16 cellular contexts compared by ENCODE assay signal in genomic region chr5:159850192-159850573, GRCh38.
DNase-seq lines count a peak whose midpoint lies in the region; ATAC-seq and TF ChIP-seq lines count a peak whose summit lies in the region.
"Had no signal": no experiment of that assay in that cellular context is flagged by ENCODE, and none has a peak within 500 bp of the region (broad histone marks: within the 10 kb centered on the region; RNA-seq: fewer than 3 reads in every experiment).

No MANE protein-coding gene starts in this region.

- no peaks in the 10 kb centered on the region for H4K20me1 ChIP-seq in PC-9 (ENCODE audit: insufficient read depth)
- H4K20me1 ChIP-seq in fibroblast of lung (ENCODE audit: control insufficient read depth, extremely low read depth, insufficient read depth, low read length), result no peaks in the 10 kb centered on the region

- in situ Hi-C loops in gastrocnemius medialis (cut with MboI; ENCODE audit: low sequenced_read_pairs in 4 of 4), result no loop called here

- H3K4me3 ChIP-seq in PC-9 (no peak overlapping the region; the same call in 1 of the 2 replicates), fibroblast of lung (replicated peaks in 1 of 4; ENCODE audit: control extremely low read depth in 1 of 4, insufficient read depth in 1 of 4, low read depth in 3 of 4, low read length in 4 of 4) (no peak overlapping the region), gastrocnemius medialis (no peak overlapping the region)
- H3K4me3 ChIP-seq: coronary artery, right atrium auricular region, upper lobe of left lung had no signal

- intact Hi-C loops in PC-9 (cut with micrococcal nuclease; ENCODE audit: unreplicated experiment) (loop anchor here (1.0 to 2.0 kb wide), 2 partner anchors 24 to 63 kb away; no protein-coding TSS in a partner anchor), gastrocnemius medialis (cut with DNase I; ENCODE audit: low total_unique reads) (no loop called here)

- H3K4me2 ChIP-seq in PC-9, result peak overlapping the region; percentile 72
- H3K4me2 ChIP-seq in fibroblast of lung (ENCODE audit: extremely low read depth, insufficient read depth, low read length), result no peak overlapping the region
- H3K4me2 ChIP-seq: KMS-11 had no signal

- H3K9ac ChIP-seq in fibroblast of lung (ENCODE audit: insufficient read depth, low read length), result no peak overlapping the region
- H3K9ac ChIP-seq: KMS-11 had no signal

- peak; percentile 85 for DNase-seq in EL
- DNase-seq in PC-9, result peak; percentile 45 to 95
- peak; percentile 37 to 84 for DNase-seq in fibroblast of lung (ENCODE audit: low read depth in 2 of 2)
- DNase-seq in gastrocnemius medialis, result peak; percentile 77 to 87
- no peak for DNase-seq in NCI-H510A (lab: John Stamatoyannopoulos, UW)
- DNase-seq in NCI-H1694 (lab: John Stamatoyannopoulos, UW), result no peak
- DNase-seq in activated CD8-positive, alpha-beta memory T cell treated with anti-CD3 and anti-CD28 coated beads for 24 hours, result no peak
- DNase-seq: activated CD4-positive, alpha-beta T cell treated with anti-CD3 and anti-CD28 coated beads for 48 hours; activated gamma-delta T cell; DND-41; Right ventricle myocardium superior; upper lobe of left lung had no signal

- peak overlapping the region; percentile 95 for H3K27ac ChIP-seq in PC-9
- H3K27ac ChIP-seq in fibroblast of lung (ENCODE audit: insufficient read depth, low read length), result no peak overlapping the region
- H3K27ac ChIP-seq in gastrocnemius medialis, result peak overlapping the region; percentile 62 to 91 (median 82)
- H3K27ac ChIP-seq: coronary artery, KMS-11, right atrium auricular region, upper lobe of left lung had no signal

- H2AFZ ChIP-seq in PC-9 (no peak overlapping the region), fibroblast of lung (ENCODE audit: low read length) (no peak overlapping the region)

- no peaks in the 10 kb centered on the region for H3K79me2 ChIP-seq in PC-9 (ENCODE audit: low read depth)
- no peaks in the 10 kb centered on the region for H3K79me2 ChIP-seq in fibroblast of lung (ENCODE audit: control insufficient read depth, insufficient read depth, low read length)

- POLR2A ChIA-PET in PC-9 (lab: Charles Lee; ENCODE audit: unreplicated experiment), result no interaction called here

- H3K9me3 ChIP-seq in PC-9 (ENCODE audit: insufficient read depth, low read depth) (no peaks in the 10 kb centered on the region), fibroblast of lung (ENCODE audit: control insufficient read depth, insufficient read depth, low read depth, low read length) (no peaks in the 10 kb centered on the region), gastrocnemius medialis (no peaks in the 10 kb centered on the region)
- H3K9me3 ChIP-seq: right atrium auricular region, upper lobe of left lung had no signal

- H3K27me3 ChIP-seq in PC-9 (ENCODE audit: insufficient read depth, low read depth) (no peaks in the 10 kb centered on the region), fibroblast of lung (ENCODE audit: control insufficient read depth, insufficient read depth, low read length) (no peaks in the 10 kb centered on the region), gastrocnemius medialis (no peaks in the 10 kb centered on the region)
- H3K27me3 ChIP-seq: right atrium auricular region, upper lobe of left lung had no signal

- CTCF ChIA-PET in PC-9 (lab: Charles Lee), result interaction anchor here (0.9 to 1.5 kb wide), 2 partner anchors 137 to 405 kb away, joined by 3 read pairs; no protein-coding TSS in a partner anchor

- BruUV-seq in PC-9 (replicated peaks; lab: Mats Ljungman, UMichigan), result no TSS peak

- H3K9me2 ChIP-seq in PC-9 (ENCODE audit: insufficient read depth), result no peaks in the 10 kb centered on the region

- no peak for TF ChIP-seq POLR2A in gastrocnemius medialis (IDR thresholded peaks at IDR 0.05)

- no peak for TF ChIP-seq CTCF in PC-9 (conservative IDR thresholded peaks at IDR 0.05)
- no peak for TF ChIP-seq CTCF in fibroblast of lung (conservative IDR thresholded peaks at IDR 0.05 in 1 of 2, IDR thresholded peaks at IDR 0.05 in 1 of 2; ENCODE audit: low read depth in 1 of 2, low read length in 2 of 2)
- TF ChIP-seq CTCF in gastrocnemius medialis (IDR thresholded peaks at IDR 0.05 in 4 of 5, conservative IDR thresholded peaks at IDR 0.05 in 1 of 5), result no peak

- peaks cover 36% of the 10 kb centered on the region for H3K4me1 ChIP-seq in PC-9 (replicated peaks; ENCODE audit: insufficient read depth)
- H3K4me1 ChIP-seq in fibroblast of lung (ENCODE audit: control insufficient read depth, extremely low read depth, insufficient read depth, low read length), result peaks cover 5% of the 10 kb centered on the region
- peaks cover 0 to 23% of the 10 kb centered on the region in 2 donors for H3K4me1 ChIP-seq in gastrocnemius medialis
- H3K4me1 ChIP-seq: right atrium auricular region, upper lobe of left lung had no signal

- ATAC-seq in gastrocnemius medialis, result peak; percentile 85 to 91
- ATAC-seq in HG03342 (IDR thresholded peaks at IDR 0.05; ENCODE audit: unreplicated experiment), result no peak

- peaks cover 29% of the 10 kb centered on the region for H3F3A ChIP-seq in PC-9 (ENCODE audit: insufficient read depth, low read depth)

- H3K36me3 ChIP-seq in PC-9 (ENCODE audit: low read depth), result no peaks in the 10 kb centered on the region
- no peaks in the 10 kb centered on the region for H3K36me3 ChIP-seq in fibroblast of lung (ENCODE audit: control insufficient read depth, insufficient read depth, low read length)
- H3K36me3 ChIP-seq in gastrocnemius medialis, result no peaks in the 10 kb centered on the region
- H3K36me3 ChIP-seq: right atrium auricular region, upper lobe of left lung had no signal

Comparison
In these comparisons a context has a peak if more than half of its experiments do, and no peak if none do; other contexts are left out.
1. DNase-seq: peak in EL (single experiment), PC-9 (2 of 2), fibroblast of lung (2 of 2) and gastrocnemius medialis (2 of 2); none in NCI-H510A (single experiment), NCI-H1694 (single experiment) and activated CD8-positive, alpha-beta memory T cell treated with anti-CD3 and anti-CD28 coated beads for 24 hours (single experiment).